Comparison of ENCODE assay signal across 14 cellular contexts in genomic region chr4:163448541-163449203, GRCh38. TPM values are rescaled to one million over a fixed set of nuclear protein-coding genes. Genes with fewer than 3 reads are reported as not detected.
DNase-seq lines count a peak whose midpoint lies in the region; ATAC-seq and TF ChIP-seq lines count a peak whose summit lies in the region.
"Had no signal": no experiment of that assay in that cellular context is flagged by ENCODE, and none has a peak within 500 bp of the region (broad histone marks: within the 10 kb centered on the region; RNA-seq: fewer than 3 reads in every experiment).

No MANE protein-coding gene starts in this region.

- no peak for TF ChIP-seq CTCF in lower lobe of right lung (IDR thresholded peaks at IDR 0.05)

- H3K9me3 ChIP-seq in adipocyte (ENCODE audit: control insufficient read depth, low read length) (no peaks in the 10 kb centered on the region), lower lobe of right lung (no peaks in the 10 kb centered on the region)
- H3K9me3 ChIP-seq: left lung, neutrophil, vagina had no signal

- intact Hi-C loops in lower lobe of right lung (cut with DNase I) = no loop called here

- no peak overlapping the region for H3K9ac ChIP-seq in adipocyte (ENCODE audit: low read length)

- no peaks in the 10 kb centered on the region for H3K27me3 ChIP-seq in adipocyte (replicated peaks; ENCODE audit: control insufficient read depth, insufficient read depth, low read length)
- H3K27me3 ChIP-seq in lower lobe of right lung (ENCODE audit: low read depth) = no peaks in the 10 kb centered on the region
- H3K27me3 ChIP-seq: left lung, neutrophil, vagina had no signal

- H3K36me3 ChIP-seq in adipocyte (ENCODE audit: control insufficient read depth, insufficient read depth, low read length, severe bottlenecking) (no peaks in the 10 kb centered on the region), lower lobe of right lung (no peaks in the 10 kb centered on the region)
- H3K36me3 ChIP-seq: left lung, neutrophil, vagina had no signal

- H3K4me3 ChIP-seq in adipocyte (ENCODE audit: low read length) = no peak overlapping the region
- H3K4me3 ChIP-seq in lower lobe of right lung = no peak overlapping the region
- H3K4me3 ChIP-seq: left lung, vagina had no signal

- H3K4me1 ChIP-seq in adipocyte (ENCODE audit: control insufficient read depth, insufficient read depth, low read length) (no peaks in the 10 kb centered on the region), lower lobe of right lung (no peaks in the 10 kb centered on the region)
- H3K4me1 ChIP-seq: left lung, vagina had no signal

- no peak for ATAC-seq in lower lobe of right lung
- ATAC-seq: left lung had no signal

- DNase-seq in ACHN (peak; percentile 18), HK-2 (ENCODE audit: unreplicated experiment) (peak; percentile 4), adipocyte (ENCODE audit: low read depth) (peak; percentile 5), hepatic stellate cell (ENCODE audit: low spot score) (peak; percentile 12), SHP77 treated with DMSO at 0.1 percent for 48 hours (lab: John Stamatoyannopoulos, UW) (no peak), mesenteric fat pad (ENCODE audit: low spot score) (no peak), lower lobe of right lung (no peak), D341Med (ENCODE audit: low spot score) (no peak)
- DNase-seq: activated naive CD4-positive, alpha-beta T cell treated with anti-CD3 and anti-CD28 coated beads for 36 hours; left lung; T-helper 2 cell had no signal

- in situ Hi-C loops in ACHN (cut with HindIII; ENCODE audit: low pct_ligation_motif_present, low pct_unique_long_range_greater_than_20kb, low sequenced_read_pairs) = no loop called here

- H3K27ac ChIP-seq in lower lobe of right lung = no peak overlapping the region
- H3K27ac ChIP-seq: left lung, neutrophil, vagina had no signal

RNA-seq across cellular contexts. Expression of gene TKTL2, which starts 24.9 kb away (rescaled TPM):
- total RNA-seq in mesenteric fat pad (not detected), lower lobe of right lung (0.18 TPM)
- total RNA-seq: activated CD8-positive, alpha-beta memory T cell treated with anti-CD3 and anti-CD28 coated beads for 36 hours; activated naive CD4-positive, alpha-beta T cell treated with anti-CD3 and anti-CD28 coated beads for 36 hours; left lung; vagina had no signal

RNA-seq across cellular contexts. Expression of gene TMA16, which starts 45.8 kb away (rescaled TPM):
- total RNA-seq in mesenteric fat pad (18.3 TPM), lower lobe of right lung (19.7 TPM)

Comparison
In these comparisons a context has a peak if more than half of its experiments do, and no peak if none do; other contexts are left out.
1. DNase-seq: peak in ACHN (single experiment), HK-2 (single experiment), adipocyte (single experiment) and hepatic stellate cell (single experiment); none in SHP77 treated with DMSO at 0.1 percent for 48 hours (single experiment), mesenteric fat pad (single experiment), lower lobe of right lung (single experiment) and D341Med (single experiment).